ENCODE assay signal across 8 cellular contexts in the genomic region with DNA sequence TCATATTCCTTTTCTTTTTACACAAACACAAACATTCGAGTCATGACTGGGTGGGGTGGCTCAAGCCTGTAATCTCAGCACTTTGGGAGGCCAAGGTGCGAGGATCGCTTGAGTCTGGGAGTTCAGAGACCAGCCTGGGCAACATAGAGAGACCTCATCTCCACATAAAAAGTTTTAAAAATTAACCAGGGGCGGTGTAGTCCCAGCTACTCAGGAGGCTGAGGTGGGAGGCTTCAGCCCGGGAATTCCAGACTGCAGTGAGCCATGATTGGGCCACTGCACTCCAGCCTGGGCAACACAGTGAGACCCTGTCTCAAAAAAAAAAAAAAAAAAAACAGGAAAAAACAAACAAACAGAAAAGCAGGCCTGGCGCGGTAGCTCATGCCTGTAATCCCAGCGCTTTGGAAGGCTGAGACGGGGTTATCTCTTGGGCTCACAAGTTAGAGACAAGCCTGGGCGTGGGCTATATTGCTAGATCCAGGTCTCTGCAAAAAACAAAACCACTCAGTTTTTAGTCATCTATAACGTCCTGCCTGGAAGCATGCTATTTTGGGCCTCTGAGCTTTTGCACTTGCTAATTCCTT. TPM values are rescaled to one million over a fixed set of nuclear protein-coding genes. Genes with fewer than 3 reads are reported as not detected.
DNase-seq lines count a peak whose midpoint lies in the region; ATAC-seq, FAIRE-seq and TF ChIP-seq lines count a peak whose summit lies in the region.

No MANE protein-coding gene starts in this region.

- H3K9ac ChIP-seq in OCI-LY3 (ENCODE audit: low read length) (peak overlapping the region; percentile 68), endothelial cell of umbilical vein (replicated peaks; ENCODE audit: extremely low read depth, insufficient read depth, low read length) (peak overlapping the region; percentile 61)

- peaks cover 17% of the 10 kb centered on the region for H3K79me2 ChIP-seq in OCI-LY3 (ENCODE audit: low read length)
- peaks cover 24% of the 10 kb centered on the region for H3K79me2 ChIP-seq in endothelial cell of umbilical vein (ENCODE audit: control insufficient read depth, insufficient read depth, low read length)
- peaks cover 32% of the 10 kb centered on the region for H3K79me2 ChIP-seq in osteoblast (ENCODE audit: insufficient read depth, low read length)

- BruUV-seq in endothelial cell of umbilical vein (replicated peaks; lab: Mats Ljungman, UMichigan) = no TSS peak

- TF ChIP-seq CTCF in CD4-positive, alpha-beta T cell (IDR thresholded peaks at IDR 0.05) = no peak
- TF ChIP-seq CTCF in OCI-LY3 (IDR thresholded peaks at IDR 0.05; ENCODE audit: low read depth, low read length) (no peak), endothelial cell of umbilical vein (IDR thresholded peaks at IDR 0.05; ENCODE audit: extremely low read depth in 1 of 2, insufficient read depth in 1 of 2, low read depth in 1 of 2, low read length in 2 of 2) (no peak), osteoblast (IDR thresholded peaks at IDR 0.05; ENCODE audit: extremely low read depth, low read depth, low read length) (no peak)

- H3K36me3 ChIP-seq in OCI-LY3 (replicated peaks; ENCODE audit: low read depth, low read length) (peaks cover 8% of the 10 kb centered on the region), endothelial cell of umbilical vein (ENCODE audit: control insufficient read depth in 2 of 2, extremely low read depth in 1 of 2, insufficient read depth in 2 of 2, low read length in 2 of 2) (peaks cover 0 to 3% of the 10 kb centered on the region in 2 experiments), osteoblast (ENCODE audit: insufficient read depth, low read length) (peaks cover 21% of the 10 kb centered on the region)

- no peaks in the 10 kb centered on the region for H3K27me3 ChIP-seq in CD4-positive, alpha-beta T cell (ENCODE audit: control insufficient read depth, insufficient read depth, low read length)
- H3K27me3 ChIP-seq in OCI-LY3 (ENCODE audit: low read depth, low read length) = no peaks in the 10 kb centered on the region
- H3K27me3 ChIP-seq in endothelial cell of umbilical vein (ENCODE audit: control insufficient read depth in 2 of 2, insufficient read depth in 2 of 2, low read length in 2 of 2) = no peaks in the 10 kb centered on the region
- H3K27me3 ChIP-seq in osteoblast (ENCODE audit: insufficient read depth, low read length) = no peaks in the 10 kb centered on the region

- H3K36me3 Mint-ChIP-seq in CD4-positive, alpha-beta T cell (ENCODE audit: low read depth) = peaks cover 12% of the 10 kb centered on the region

- dilution Hi-C loops in endothelial cell of umbilical vein (cut with MboI; ENCODE audit: extremely low pct_ligation_motif_present, low sequenced_read_pairs) = no loop called here

- POLR2A ChIA-PET in CD4-positive, alpha-beta T cell (lab: Charles Lee) = interaction anchor here (0.6 to 3.3 kb wide), 8 partner anchors 11 to 254 kb away, joined by 3 to 38 read pairs (median 4); partner anchors contain the start of genes BCAT2, FTL, NUCB1 and PPP1R15A
- POLR2A ChIA-PET in endothelial cell of umbilical vein (lab: Charles Lee) = interaction anchor here (1.0 to 1.2 kb wide), 3 partner anchors 10 to 82 kb away, joined by 4 read pairs; partner anchors contain the start of gene NUCB1

- no peaks in the 10 kb centered on the region for H3K9me3 Mint-ChIP-seq in CD4-positive, alpha-beta T cell

- no peak for FAIRE-seq in endothelial cell of umbilical vein (lab: Jason Lieb, UNC)

- peak overlapping the region; percentile 90 for H3K4me3 Mint-ChIP-seq in CD4-positive, alpha-beta T cell

- peaks cover 31% of the 10 kb centered on the region for H3K4me1 Mint-ChIP-seq in CD4-positive, alpha-beta T cell (ENCODE audit: low read depth)

- H3K9me1 ChIP-seq in endothelial cell of umbilical vein (replicated peaks; ENCODE audit: control insufficient read depth, extremely low read depth, insufficient read depth, low read length) = no peaks in the 10 kb centered on the region

- CTCF ChIA-PET in CD4-positive, alpha-beta T cell (lab: Charles Lee) = interaction anchor here (2.2 kb wide), 1 partner anchor 39 kb away, joined by 9 read pairs; the partner anchor contains the start of genes GYS1 and RUVBL2
- CTCF ChIA-PET in endothelial cell of umbilical vein (lab: Charles Lee) = interaction anchor here (0.6 to 3.5 kb wide), 3 partner anchors 9 to 111 kb away, joined by 3 to 21 read pairs (median 5); no protein-coding TSS in a partner anchor

- peak overlapping the region; percentile 69 for H3K27ac ChIP-seq in CD4-positive, alpha-beta T cell (ENCODE audit: low read depth, low read length)
- H3K27ac ChIP-seq in OCI-LY3 (ENCODE audit: low read length) = peak overlapping the region; percentile 45
- H3K27ac ChIP-seq in endothelial cell of umbilical vein (ENCODE audit: insufficient read depth, low read depth, low read length) = peak overlapping the region; percentile 42
- H3K27ac ChIP-seq in osteoblast (ENCODE audit: low read depth, low read length) = peak overlapping the region; percentile 89

- peak overlapping the region; percentile 16 for H3K27ac Mint-ChIP-seq in CD4-positive, alpha-beta T cell

- H3K4me3 ChIP-seq in OCI-LY3 (ENCODE audit: low read length) (peak overlapping the region; percentile 85), endothelial cell of umbilical vein (replicated peaks in 1 of 3; ENCODE audit: insufficient read depth in 1 of 3, low read depth in 1 of 3, low read length in 3 of 3) (peak overlapping the region; percentile 27 to 99 (median 64)), osteoblast (ENCODE audit: insufficient read depth, low read length) (peak overlapping the region; percentile 96)

- no peaks in the 10 kb centered on the region for H3K9me3 ChIP-seq in CD4-positive, alpha-beta T cell (ENCODE audit: control insufficient read depth, low read length)
- H3K9me3 ChIP-seq in OCI-LY3 (ENCODE audit: insufficient read depth, low read length) = no peaks in the 10 kb centered on the region
- no peaks in the 10 kb centered on the region for H3K9me3 ChIP-seq in endothelial cell of umbilical vein (replicated peaks; ENCODE audit: control insufficient read depth, insufficient read depth, low read length)
- H3K9me3 ChIP-seq in osteoblast (ENCODE audit: low read depth, low read length) = no peaks in the 10 kb centered on the region

- H2AFZ ChIP-seq in OCI-LY3 (ENCODE audit: low read depth, low read length) (peak overlapping the region; percentile 97), endothelial cell of umbilical vein (ENCODE audit: low read depth, low read length) (peak overlapping the region; percentile 86), osteoblast (ENCODE audit: low read length) (peak overlapping the region; percentile 100)

- intact Hi-C loops in CD4-positive, alpha-beta T cell (cut with DNase I, micrococcal nuclease) = no loop called here
- intact Hi-C loops in endothelial cell of umbilical vein (cut with micrococcal nuclease) = loop anchor here (1.0 to 2.0 kb wide), 2 partner anchors 11 to 53 kb away; partner anchors contain the start of genes FTL and NUCB1

- DNase-seq in CD4-positive, alpha-beta T cell = no peak
- DNase-seq in endothelial cell of umbilical vein (ENCODE audit: low read depth, low spot score) = no peak
- peak; percentile 19 for DNase-seq in osteoblast (ENCODE audit: insufficient read length, low spot score, missing footprints)
- no peak for DNase-seq in occipital lobe (lab: John Stamatoyannopoulos, UW)
- DNase-seq in activated CD4-positive, CD25-positive, alpha-beta regulatory T cell treated with anti-CD3 and anti-CD28 coated beads, Interleukin-2, amount 50 U/mL, for 72 hours = no peak
- no peak for DNase-seq in NCI-H2227 treated with DMSO at 0.1 percent for 48 hours (lab: John Stamatoyannopoulos, UW)

- peak; percentile 5 for ATAC-seq in CD4-positive, alpha-beta T cell (ENCODE audit: poor library complexity)
- no peak for ATAC-seq in GM21723 (IDR thresholded peaks at IDR 0.05; ENCODE audit: unreplicated experiment)

- H4K20me1 ChIP-seq in OCI-LY3 (ENCODE audit: insufficient read depth, low read length) (no peaks in the 10 kb centered on the region), endothelial cell of umbilical vein (replicated peaks; ENCODE audit: control insufficient read depth, extremely low read depth, insufficient read depth, low read length) (no peaks in the 10 kb centered on the region), osteoblast (ENCODE audit: insufficient read depth, low read length) (no peaks in the 10 kb centered on the region)

- no peaks in the 10 kb centered on the region for H3K27me3 Mint-ChIP-seq in CD4-positive, alpha-beta T cell

- H3K4me1 ChIP-seq in OCI-LY3 (ENCODE audit: low read length) (peaks cover 13% of the 10 kb centered on the region), endothelial cell of umbilical vein (ENCODE audit: control insufficient read depth, extremely low read depth, insufficient read depth, low read length) (peaks cover 18% of the 10 kb centered on the region), osteoblast (ENCODE audit: insufficient read depth, low read length) (peaks cover 17% of the 10 kb centered on the region)

- H3K4me2 ChIP-seq in OCI-LY3 (ENCODE audit: low read length) = peak overlapping the region; percentile 89
- H3K4me2 ChIP-seq in endothelial cell of umbilical vein (ENCODE audit: insufficient read depth, low read length) = peak overlapping the region; percentile 75
- peak overlapping the region; percentile 98 for H3K4me2 ChIP-seq in osteoblast (ENCODE audit: insufficient read depth, low read length)

- no peak for TF ChIP-seq POLR2A in endothelial cell of umbilical vein (IDR thresholded peaks at IDR 0.05; ENCODE audit: low read depth, low read length)

RNA-seq across cellular contexts. Expression of gene BAX, which starts 0.6 kb away (rescaled TPM):
- 10 to 100 TPM; 52.9 to 60.4 TPM for total RNA-seq in CD4-positive, alpha-beta T cell
- total RNA-seq in endothelial cell of umbilical vein = 267 and 295 TPM in 2 replicates
- polyA plus RNA-seq in endothelial cell of umbilical vein = 283 and 359 TPM in 2 replicates
- 221 and 270 TPM in 2 replicates for polyA plus RNA-seq in endothelial cell of umbilical vein (2011; cell fraction: cytosol; rRNA removed)
- 241 and 245 TPM in 2 replicates for polyA plus RNA-seq in endothelial cell of umbilical vein (2011; cell fraction: nucleus; rRNA removed)
- polyA plus RNA-seq in endothelial cell of umbilical vein (2012) = 414 and 430 TPM in 2 replicates
- polyA minus RNA-seq in endothelial cell of umbilical vein = 121 and 127 TPM in 2 replicates
- 38.0 TPM for polyA minus RNA-seq in endothelial cell of umbilical vein (2011; cell fraction: cytosol; rRNA and poly(A)+ RNA removed)
- 77.4 and 104 TPM in 2 replicates for polyA minus RNA-seq in endothelial cell of umbilical vein (2011; cell fraction: nucleus; rRNA and poly(A)+ RNA removed)
- total RNA-seq in osteoblast = 78.4 and 78.9 TPM in 2 replicates
- total RNA-seq in occipital lobe = 12.5 TPM

RNA-seq across cellular contexts. Expression of gene FTL, which starts 11.0 kb away (rescaled TPM):
- 100 to 1,000 TPM; 616 to 627 TPM for total RNA-seq in CD4-positive, alpha-beta T cell
- total RNA-seq in endothelial cell of umbilical vein (1,636 and 1,937 TPM in 2 replicates), osteoblast (3,966 and 4,197 TPM in 2 replicates), occipital lobe (677 TPM)
- 2,748 and 3,914 TPM in 2 replicates for polyA plus RNA-seq in endothelial cell of umbilical vein
- polyA plus RNA-seq in endothelial cell of umbilical vein (2011; cell fraction: cytosol; rRNA removed) = 1,662 and 2,128 TPM in 2 replicates
- polyA plus RNA-seq in endothelial cell of umbilical vein (2011; cell fraction: nucleus; rRNA removed) = 331 and 578 TPM in 2 replicates
- polyA plus RNA-seq in endothelial cell of umbilical vein (2012) = 2,261 and 3,115 TPM in 2 replicates
- 849 and 921 TPM in 2 replicates for polyA minus RNA-seq in endothelial cell of umbilical vein
- 537 TPM for polyA minus RNA-seq in endothelial cell of umbilical vein (2011; cell fraction: cytosol; rRNA and poly(A)+ RNA removed)
- 79.5 and 111 TPM in 2 replicates for polyA minus RNA-seq in endothelial cell of umbilical vein (2011; cell fraction: nucleus; rRNA and poly(A)+ RNA removed)

RNA-seq across cellular contexts. Expression of gene DHDH, which starts 20.6 kb away (rescaled TPM):
- total RNA-seq in CD4-positive, alpha-beta T cell = 1 to 10 TPM; 1.1 to 1.8 TPM
- total RNA-seq in endothelial cell of umbilical vein = not detected in 2 replicates
- polyA plus RNA-seq in endothelial cell of umbilical vein = not detected in 2 replicates
- not detected in 2 replicates for polyA plus RNA-seq in endothelial cell of umbilical vein (2011; cell fraction: cytosol; rRNA removed)
- not detected in 2 replicates for polyA plus RNA-seq in endothelial cell of umbilical vein (2011; cell fraction: nucleus; rRNA removed)
- not detected in 2 replicates for polyA plus RNA-seq in endothelial cell of umbilical vein (2012)
- polyA minus RNA-seq in endothelial cell of umbilical vein = not detected in 2 replicates
- polyA minus RNA-seq in endothelial cell of umbilical vein (2011; cell fraction: cytosol; rRNA and poly(A)+ RNA removed) = not detected
- polyA minus RNA-seq in endothelial cell of umbilical vein (2011; cell fraction: nucleus; rRNA and poly(A)+ RNA removed) = not detected in 2 replicates
- total RNA-seq in osteoblast = 0.29 and 0.36 TPM in 2 replicates
- not detected for total RNA-seq in occipital lobe

RNA-seq across cellular contexts. Expression of gene GYS1, which starts 39.0 kb away (rescaled TPM):
- total RNA-seq in CD4-positive, alpha-beta T cell = 10 to 100 TPM; 13.2 to 14.1 TPM
- total RNA-seq in endothelial cell of umbilical vein = 53.9 and 58.9 TPM in 2 replicates
- polyA plus RNA-seq in endothelial cell of umbilical vein = 39.0 and 41.7 TPM in 2 replicates
- 28.7 and 31.3 TPM in 2 replicates for polyA plus RNA-seq in endothelial cell of umbilical vein (2011; cell fraction: cytosol; rRNA removed)
- polyA plus RNA-seq in endothelial cell of umbilical vein (2011; cell fraction: nucleus; rRNA removed) = 58.2 and 75.4 TPM in 2 replicates
- polyA plus RNA-seq in endothelial cell of umbilical vein (2012) = 57.7 and 64.6 TPM in 2 replicates
- 41.1 and 61.1 TPM in 2 replicates for polyA minus RNA-seq in endothelial cell of umbilical vein
- 38.7 TPM for polyA minus RNA-seq in endothelial cell of umbilical vein (2011; cell fraction: cytosol; rRNA and poly(A)+ RNA removed)
- polyA minus RNA-seq in endothelial cell of umbilical vein (2011; cell fraction: nucleus; rRNA and poly(A)+ RNA removed) = 26.9 and 29.9 TPM in 2 replicates
- total RNA-seq in osteoblast = 25.6 and 44.5 TPM in 2 replicates
- 14.2 TPM for total RNA-seq in occipital lobe

RNA-seq across cellular contexts. Expression of gene RUVBL2, which starts 39.6 kb away (rescaled TPM):
- total RNA-seq in CD4-positive, alpha-beta T cell = 10 to 100 TPM; 10.7 to 12.3 TPM
- 110 and 115 TPM in 2 replicates for total RNA-seq in endothelial cell of umbilical vein
- 185 and 200 TPM in 2 replicates for polyA plus RNA-seq in endothelial cell of umbilical vein
- polyA plus RNA-seq in endothelial cell of umbilical vein (2011; cell fraction: cytosol; rRNA removed) = 190 and 194 TPM in 2 replicates
- 192 and 197 TPM in 2 replicates for polyA plus RNA-seq in endothelial cell of umbilical vein (2011; cell fraction: nucleus; rRNA removed)
- polyA plus RNA-seq in endothelial cell of umbilical vein (2012) = 148 and 185 TPM in 2 replicates
- 106 and 142 TPM in 2 replicates for polyA minus RNA-seq in endothelial cell of umbilical vein
- 189 TPM for polyA minus RNA-seq in endothelial cell of umbilical vein (2011; cell fraction: cytosol; rRNA and poly(A)+ RNA removed)
- polyA minus RNA-seq in endothelial cell of umbilical vein (2011; cell fraction: nucleus; rRNA and poly(A)+ RNA removed) = 39.0 and 64.7 TPM in 2 replicates
- total RNA-seq in osteoblast = 113 and 122 TPM in 2 replicates
- total RNA-seq in occipital lobe = 81.4 TPM
